Comparison of ENCODE assay signal across 18 cellular contexts in the genomic region with DNA sequence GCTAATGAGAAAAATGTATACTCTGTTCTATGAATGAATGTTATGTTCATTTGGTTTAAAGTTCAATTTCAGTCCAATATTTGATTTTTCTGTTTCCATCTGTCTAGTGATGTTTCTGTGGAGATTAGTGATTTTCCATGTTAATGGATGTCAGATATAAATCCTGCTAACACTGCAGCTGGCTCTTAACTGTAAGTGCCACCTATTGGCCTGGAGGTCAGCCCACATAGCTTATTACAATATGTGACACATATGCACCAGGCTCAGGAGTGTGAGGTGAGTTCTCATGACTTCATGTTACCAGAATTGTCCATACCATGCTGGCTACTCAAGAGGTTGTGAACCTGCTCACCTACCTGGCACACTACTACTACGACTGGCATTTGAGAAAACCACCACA. TPM values are rescaled to one million over a fixed set of nuclear protein-coding genes. Genes with fewer than 3 reads are reported as not detected.
DNase-seq lines count a peak whose midpoint lies in the region; ATAC-seq and TF ChIP-seq lines count a peak whose summit lies in the region.
"Had no signal": no experiment of that assay in that cellular context is flagged by ENCODE, and none has a peak within 500 bp of the region (broad histone marks: within the 10 kb centered on the region; RNA-seq: fewer than 3 reads in every experiment).

No MANE protein-coding gene starts in this region.

- POLR2A ChIA-PET in CD4-positive, alpha-beta T cell (lab: Charles Lee) = no interaction called here
- POLR2A ChIA-PET in CD8-positive, alpha-beta memory T cell (lab: Charles Lee) = no interaction called here

- no peak for TF ChIP-seq POLR2A in prostate gland (IDR thresholded peaks at IDR 0.05)

- peaks cover 41% of the 10 kb centered on the region for H3K4me1 Mint-ChIP-seq in CD4-positive, alpha-beta T cell (ENCODE audit: low read depth)
- peaks cover 38 to 52% (median 39%) of the 10 kb centered on the region in 3 donors for H3K4me1 Mint-ChIP-seq in CD8-positive, alpha-beta memory T cell
- H3K4me1 Mint-ChIP-seq in central memory CD8-positive, alpha-beta T cell = peaks cover 31% of the 10 kb centered on the region
- no peaks in the 10 kb centered on the region for H3K4me1 Mint-ChIP-seq in progenitor cell of endocrine pancreas (ENCODE audit: low read depth)
- H3K4me1 Mint-ChIP-seq in T-helper 2 cell treated with Interferon-gamma antibody and Interleukin-4, amounts not matched to agents 5 μg/mL and 100 μg/mL, for 36 hours (ENCODE audit: low read depth) = no peaks in the 10 kb centered on the region
- H3K4me1 Mint-ChIP-seq: GM23338, H9 had no signal

- H3K9me3 ChIP-seq in CD4-positive, alpha-beta T cell (ENCODE audit: control insufficient read depth, low read length) = peaks cover 46% of the 10 kb centered on the region
- H3K9me3 ChIP-seq in CD8-positive, alpha-beta memory T cell (ENCODE audit: low read length) = peaks cover 16% of the 10 kb centered on the region
- H3K9me3 ChIP-seq in prostate gland = no peaks in the 10 kb centered on the region

- H3K27me3 ChIP-seq in CD4-positive, alpha-beta T cell (ENCODE audit: control insufficient read depth, insufficient read depth, low read length) = no peaks in the 10 kb centered on the region
- no peaks in the 10 kb centered on the region for H3K27me3 ChIP-seq in CD8-positive, alpha-beta memory T cell (ENCODE audit: insufficient read depth, low read length, poor library complexity, severe bottlenecking)
- no peaks in the 10 kb centered on the region for H3K27me3 ChIP-seq in prostate gland (replicated peaks; ENCODE audit: insufficient read depth)

- peak overlapping the region; percentile 14 for H3K27ac Mint-ChIP-seq in CD4-positive, alpha-beta T cell
- H3K27ac Mint-ChIP-seq in CD8-positive, alpha-beta memory T cell = peak overlapping the region in 5 of 8 donors; percentile 29 to 74 (median 51)
- H3K27ac Mint-ChIP-seq in central memory CD8-positive, alpha-beta T cell (ENCODE audit: low read depth) = peak overlapping the region; percentile 33
- H3K27ac Mint-ChIP-seq in progenitor cell of endocrine pancreas = peak overlapping the region; percentile 43
- no peak overlapping the region for H3K27ac Mint-ChIP-seq in T-helper 2 cell treated with Interferon-gamma antibody and Interleukin-4, amounts not matched to agents 5 μg/mL and 100 μg/mL, for 36 hours
- H3K27ac Mint-ChIP-seq: GM23338, H9 had no signal

- H3K9me3 Mint-ChIP-seq in CD4-positive, alpha-beta T cell = peaks cover 17% of the 10 kb centered on the region
- H3K9me3 Mint-ChIP-seq in CD8-positive, alpha-beta memory T cell = peaks cover 8 to 28% (median 18%) of the 10 kb centered on the region in 5 donors
- H3K9me3 Mint-ChIP-seq in central memory CD8-positive, alpha-beta T cell = peaks cover 10% of the 10 kb centered on the region
- peaks cover 58% of the 10 kb centered on the region for H3K9me3 Mint-ChIP-seq in progenitor cell of endocrine pancreas (ENCODE audit: low read depth)
- H3K9me3 Mint-ChIP-seq in T-helper 2 cell treated with Interferon-gamma antibody and Interleukin-4, amounts not matched to agents 5 μg/mL and 100 μg/mL, for 36 hours = peaks cover 56% of the 10 kb centered on the region

- no peaks in the 10 kb centered on the region for H3K36me3 ChIP-seq in CD8-positive, alpha-beta memory T cell (ENCODE audit: insufficient read depth, low read length)
- no peaks in the 10 kb centered on the region for H3K36me3 ChIP-seq in prostate gland

- no peak overlapping the region for H3K4me3 Mint-ChIP-seq in CD4-positive, alpha-beta T cell
- H3K4me3 Mint-ChIP-seq in CD8-positive, alpha-beta memory T cell = peak overlapping the region in 1 of 7 donors; percentile 12
- no peak overlapping the region for H3K4me3 Mint-ChIP-seq in central memory CD8-positive, alpha-beta T cell
- no peak overlapping the region for H3K4me3 Mint-ChIP-seq in progenitor cell of endocrine pancreas (ENCODE audit: low read depth)
- no peak overlapping the region for H3K4me3 Mint-ChIP-seq in T-helper 2 cell treated with Interferon-gamma antibody and Interleukin-4, amounts not matched to agents 5 μg/mL and 100 μg/mL, for 36 hours
- H3K4me3 Mint-ChIP-seq: GM23338, H9 had no signal

- intact Hi-C loops in CD4-positive, alpha-beta T cell (cut with DNase I, micrococcal nuclease) = no loop called here
- intact Hi-C loops in prostate gland (cut with DNase I) = no loop called here

- no peak overlapping the region for H3K4me3 ChIP-seq in CD8-positive, alpha-beta memory T cell (ENCODE audit: low read length)
- H3K4me3 ChIP-seq in prostate gland = no peak overlapping the region
- H3K4me3 ChIP-seq: GM23338 had no signal

- no peak overlapping the region for H3K27ac ChIP-seq in CD4-positive, alpha-beta T cell (ENCODE audit: low read depth, low read length)
- H3K27ac ChIP-seq in CD8-positive, alpha-beta memory T cell (ENCODE audit: low read depth, low read length) = no peak overlapping the region
- H3K27ac ChIP-seq in prostate gland = no peak overlapping the region

- WGBS in prostate gland = 82% methylated on average over 1 of the region's 1 CpG

- no peaks in the 10 kb centered on the region for H3K4me1 ChIP-seq in CD8-positive, alpha-beta memory T cell (ENCODE audit: insufficient read depth, low read length)
- H3K4me1 ChIP-seq in prostate gland (replicated peaks) = no peaks in the 10 kb centered on the region

- CTCF ChIA-PET in CD4-positive, alpha-beta T cell (lab: Charles Lee) = interaction anchor here (0.7 kb wide), 1 partner anchor 84 kb away, joined by 3 read pairs; no protein-coding TSS in a partner anchor
- CTCF ChIA-PET in CD8-positive, alpha-beta memory T cell (lab: Charles Lee) = interaction anchor here (0.6 kb wide), 1 partner anchor 67 kb away, joined by 3 read pairs; no protein-coding TSS in a partner anchor

- H3K27me3 Mint-ChIP-seq in CD4-positive, alpha-beta T cell = no peaks in the 10 kb centered on the region
- no peaks in the 10 kb centered on the region for H3K27me3 Mint-ChIP-seq in CD8-positive, alpha-beta memory T cell
- H3K27me3 Mint-ChIP-seq in central memory CD8-positive, alpha-beta T cell = no peaks in the 10 kb centered on the region
- no peaks in the 10 kb centered on the region for H3K27me3 Mint-ChIP-seq in progenitor cell of endocrine pancreas
- no peaks in the 10 kb centered on the region for H3K27me3 Mint-ChIP-seq in T-helper 2 cell treated with Interferon-gamma antibody and Interleukin-4, amounts not matched to agents 5 μg/mL and 100 μg/mL, for 36 hours (ENCODE audit: low read depth)

- ATAC-seq in CD4-positive, alpha-beta T cell (ENCODE audit: poor library complexity) = no peak
- no peak for ATAC-seq in central memory CD8-positive, alpha-beta T cell (replicated peaks; ENCODE audit: extremely low read depth, poor library complexity, severe bottlenecking)
- ATAC-seq: GM23338, HCT116 had no signal

- no peak for DNase-seq in CD4-positive, alpha-beta T cell
- no peak for DNase-seq in CD8-positive, alpha-beta memory T cell
- DNase-seq in central memory CD8-positive, alpha-beta T cell (ENCODE audit: low spot score in 2 of 2) = no peak
- DNase-seq in progenitor cell of endocrine pancreas (ENCODE audit: low spot score, unreplicated experiment) (no peak), RPMI8226 (no peak), prostate gland (ENCODE audit: low spot score) (no peak)
- DNase-seq in T-helper 2 cell treated with Interferon-gamma antibody and Interleukin-4, amounts not matched to agents 5 μg/mL and 100 μg/mL, for 36 hours (ENCODE audit: low spot score) = no peak
- DNase-seq: 8988T, C1 segment of cervical spinal cord, Calu3, COR-L47, DMS53, DMS79 treated with DMSO at 0.1 percent for 48 hours, GF-D8, H9 had no signal

- TF ChIP-seq CTCF in CD4-positive, alpha-beta T cell (IDR thresholded peaks at IDR 0.05) = no peak
- TF ChIP-seq CTCF in progenitor cell of endocrine pancreas (IDR thresholded peaks at IDR 0.05; ENCODE audit: unreplicated experiment) (no peak), prostate gland (IDR thresholded peaks at IDR 0.05) (no peak)

- H3K36me3 Mint-ChIP-seq in CD4-positive, alpha-beta T cell (ENCODE audit: low read depth) = peaks cover 85% of the 10 kb centered on the region
- peaks cover 21 to 58% (median 43%) of the 10 kb centered on the region in 3 donors for H3K36me3 Mint-ChIP-seq in CD8-positive, alpha-beta memory T cell
- peaks cover 7% of the 10 kb centered on the region for H3K36me3 Mint-ChIP-seq in central memory CD8-positive, alpha-beta T cell (ENCODE audit: insufficient read depth)
- H3K36me3 Mint-ChIP-seq in progenitor cell of endocrine pancreas (ENCODE audit: insufficient read depth) = peaks cover 79% of the 10 kb centered on the region
- H3K36me3 Mint-ChIP-seq in T-helper 2 cell treated with Interferon-gamma antibody and Interleukin-4, amounts not matched to agents 5 μg/mL and 100 μg/mL, for 36 hours (ENCODE audit: low read depth) = peaks cover 72% of the 10 kb centered on the region

RNA-seq across cellular contexts. Expression of gene ATF7IP2, which starts 17.1 kb away (rescaled TPM):
- 10 to 100 TPM; 82.9 to 86.9 TPM for total RNA-seq in CD4-positive, alpha-beta T cell
- total RNA-seq in CD8-positive, alpha-beta memory T cell = 10 to 100 TPM; 12.4 to 14.3 TPM
- 119 TPM for polyA plus RNA-seq in CD8-positive, alpha-beta memory T cell
- total RNA-seq in progenitor cell of endocrine pancreas (80.7 and 83.0 TPM in 2 replicates), prostate gland (10 to 100 TPM in 1 of 2 donors, 1 to 10 TPM in 1; 1.2 to 94.3 TPM)
- total RNA-seq: H4 had no signal
